8 cellular contexts compared by ENCODE assay signal in the genomic region with DNA sequence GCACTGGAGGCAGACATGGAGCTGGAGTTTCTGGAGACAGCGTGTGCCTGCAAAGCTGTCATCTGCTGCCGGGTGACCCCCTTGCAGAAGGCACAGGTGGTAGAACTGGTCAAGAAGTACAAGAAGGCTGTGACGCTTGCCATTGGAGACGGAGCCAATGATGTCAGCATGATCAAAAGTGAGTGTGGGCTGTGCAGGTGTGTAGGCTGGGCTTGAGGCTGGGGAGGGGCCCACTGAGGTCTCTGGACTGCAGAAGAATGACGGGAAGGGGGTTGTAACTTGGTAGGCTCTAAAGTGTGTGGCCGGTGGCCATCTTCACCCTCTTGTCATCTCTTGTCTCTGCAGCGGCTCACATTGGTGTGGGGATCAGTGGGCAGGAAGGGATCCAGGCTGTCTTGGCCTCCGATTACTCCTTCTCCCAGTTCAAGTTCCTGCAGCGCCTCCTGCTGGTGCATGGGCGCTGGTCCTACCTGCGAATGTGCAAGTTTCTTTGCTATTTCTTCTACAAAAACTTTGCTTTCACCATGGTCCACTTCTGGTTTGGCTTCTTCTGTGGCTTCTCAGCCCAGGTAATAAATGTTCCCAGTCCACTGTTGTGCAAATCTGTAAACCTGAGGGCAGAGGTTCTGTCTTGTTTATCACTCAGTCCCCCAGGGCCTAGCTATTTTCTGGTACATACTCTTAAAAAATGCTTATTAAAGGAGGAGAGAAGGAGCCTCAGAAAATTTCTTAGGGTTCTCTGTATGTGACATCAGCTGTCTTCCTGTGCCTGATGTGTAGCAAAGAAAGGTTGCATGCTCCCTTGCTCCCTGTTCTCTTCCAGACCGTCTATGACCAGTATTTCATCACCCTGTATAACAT. TPM values are rescaled to one million over a fixed set of nuclear protein-coding genes. Genes with fewer than 3 reads are reported as not detected.
DNase-seq lines count a peak whose midpoint lies in the region; ATAC-seq and TF ChIP-seq lines count a peak whose summit lies in the region.

No MANE protein-coding gene starts in this region.

- DNase-seq in AML-193 (lab: John Stamatoyannopoulos, UW), result peak; percentile 6 to 7
- peak; percentile 61 for DNase-seq in HT-29 (ENCODE audit: low spot score)
- peak; percentile 43 to 70 (median 62) for DNase-seq in activated CD4-positive, CD25-positive, alpha-beta regulatory T cell (lab: John Stamatoyannopoulos, UW)
- peak; percentile 72 for DNase-seq in choroid plexus epithelial cell (ENCODE audit: low read depth)
- DNase-seq in natural killer cell, result peak; percentile 48
- no peak for DNase-seq in MV-4-11 (lab: John Stamatoyannopoulos, UW)

- H3K4me1 Mint-ChIP-seq in natural killer cell, result peaks cover 49 to 62% of the 10 kb centered on the region in 2 donors

- no peaks in the 10 kb centered on the region for H3K9me3 Mint-ChIP-seq in natural killer cell

- H3K4me3 ChIP-seq in choroid plexus epithelial cell (ENCODE audit: low read depth, low read length), result no peak overlapping the region

- peak overlapping the region; percentile 25 for H3K4me3 Mint-ChIP-seq in natural killer cell

- TF ChIP-seq CTCF in choroid plexus epithelial cell (conservative IDR thresholded peaks at IDR 0.05; ENCODE audit: low read depth, low read length), result peak; percentile 85
- TF ChIP-seq CTCF in natural killer cell (IDR thresholded peaks at IDR 0.05), result peak; percentile 59

- no peaks in the 10 kb centered on the region for H3K27me3 Mint-ChIP-seq in natural killer cell (ENCODE audit: low read depth in 2 of 2)

- peaks cover 13% of the 10 kb centered on the region for H3K36me3 Mint-ChIP-seq in natural killer cell

- intact Hi-C loops in natural killer cell (cut with micrococcal nuclease), result no loop called here

- ATAC-seq in natural killer cell (no peak), HG02571 (IDR thresholded peaks at IDR 0.05; ENCODE audit: unreplicated experiment) (no peak), HG03095 (IDR thresholded peaks at IDR 0.05; ENCODE audit: unreplicated experiment) (no peak)

- H3K27ac Mint-ChIP-seq in natural killer cell, result peak overlapping the region; percentile 56 to 65

RNA-seq across cellular contexts. Expression of a gene that starts 19.9 kb away (rescaled TPM):
- 1.1 and 1.9 TPM in 2 replicates for total RNA-seq in HT-29 (2014; rRNA removed; shearing (Covaris generic))
- 10 to 100 TPM; 47.8 to 67.5 (median 59.3) TPM for total RNA-seq in natural killer cell

RNA-seq across cellular contexts. Expression of a gene that starts 24.3 kb away (rescaled TPM):
- total RNA-seq in HT-29 (2014; rRNA removed; shearing (Covaris generic)), result not detected in 2 replicates
- total RNA-seq in natural killer cell, result under 1 TPM in 1 of 3 donors, not detected in 2; 0.82 TPM

RNA-seq across cellular contexts. Expression of a gene that starts 59.9 kb away (rescaled TPM):
- total RNA-seq in HT-29 (2014; rRNA removed; shearing (Covaris generic)), result 3.1 and 4.4 TPM in 2 replicates
- total RNA-seq in natural killer cell, result 10 to 100 TPM in 1 of 3 donors, 1 to 10 TPM in 2; 2.0 to 10.6 (median 3.8) TPM

Comparison
In these comparisons a context has a peak if more than half of its experiments do, and no peak if none do; other contexts are left out.
1. RNA of a gene that starts 19.9 kb away (total RNA-seq): 47.8 to 67.5 TPM in natural killer cell; 1.1 to 1.9 TPM in HT-29; every median in the first group is over 10 times any median in the second.